ENCODE assay signal across 29 cellular contexts in genomic region chr1:8285965-8286364, GRCh38.
"Had no signal": no experiment of that assay in that cellular context is flagged by ENCODE, and none has a peak within 500 bp of the region (broad histone marks: within the 10 kb centered on the region; RNA-seq: fewer than 3 reads in every experiment).

No MANE protein-coding gene starts in this region.

- H3K9me3 ChIP-seq: left lung, lower lobe of right lung, pancreas, prostate gland, sigmoid colon, spleen, tibial nerve, uterus had no signal

- H3K36me3 Mint-ChIP-seq: stimulated activated memory B cell treated with anti-CD40 and anti-IgM and Interleukin-4, amounts not matched to agents 10 μg/mL and 1 μg/mL and 100 μg/mL, for 72 hours; type B pancreatic cell had no signal

- H3K4me3 Mint-ChIP-seq: immature natural killer cell; naive thymus-derived CD8-positive, alpha-beta T cell; nephron; neural crest cell; stimulated activated memory B cell treated with anti-CD40 and anti-IgM and Interleukin-4, amounts not matched to agents 10 μg/mL and 1 μg/mL and 100 μg/mL, for 72 hours; stimulated activated naive CD8-positive, alpha-beta T cell treated with anti-CD3 and anti-CD28 coated beads, Interleukin-15, amount 100 ng/mL, for 72 hours; type B pancreatic cell had no signal

- DNase-seq: hypothalamus; immature natural killer cell; kidney; left colon; left lung; lower lobe of right lung; mammary epithelial cell; mesenchymal stem cell; naive thymus-derived CD8-positive, alpha-beta T cell; nucleus accumbens; pancreas; posterior cingulate gyrus; retina; right cardiac atrium; small intestine; spleen; stimulated activated CD4-positive, alpha-beta T cell treated with anti-CD3 and anti-CD28 coated beads, Interleukin-4, amount 100 ng/mL, for 24 hours; stimulated activated naive CD4-positive, alpha-beta T cell treated with Interleukin-2 at 50 U/mL for 16 hours; stimulated activated naive CD8-positive, alpha-beta T cell treated with anti-CD3 and anti-CD28 coated beads, Interleukin-15, amount 100 ng/mL, for 72 hours; substantia nigra; uterus had no signal

- H3K27ac ChIP-seq: left lung, lower lobe of right lung, pancreas, prostate gland, sigmoid colon, spleen, tibial nerve, uterus had no signal

- H3K27ac Mint-ChIP-seq: immature natural killer cell; naive thymus-derived CD8-positive, alpha-beta T cell; nephron; stimulated activated naive CD8-positive, alpha-beta T cell treated with anti-CD3 and anti-CD28 coated beads, Interleukin-15, amount 100 ng/mL, for 72 hours; type B pancreatic cell had no signal

- FAIRE-seq: islet of Langerhans, kidney, pancreas, small intestine had no signal

- H3K27me3 Mint-ChIP-seq: type B pancreatic cell had no signal

- ATAC-seq: left lung; lower lobe of right lung; naive thymus-derived CD8-positive, alpha-beta T cell; pancreas; right cardiac atrium; stimulated activated memory B cell treated with anti-CD40 and anti-IgM and Interleukin-4, amounts not matched to agents 10 μg/mL and 1 μg/mL and 100 μg/mL, for 72 hours; stimulated activated naive CD8-positive, alpha-beta T cell treated with anti-CD3 and anti-CD28 coated beads, Interleukin-15, amount 100 ng/mL, for 72 hours had no signal

- H3K4me1 ChIP-seq: lower lobe of right lung, pancreas, prostate gland, sigmoid colon, tibial nerve, uterus had no signal

- H3K36me3 ChIP-seq: left lung, lower lobe of right lung, pancreas, prostate gland, sigmoid colon, spleen, tibial nerve, uterus had no signal

- H3K9me3 Mint-ChIP-seq: immature natural killer cell; naive thymus-derived CD8-positive, alpha-beta T cell; stimulated activated memory B cell treated with anti-CD40 and anti-IgM and Interleukin-4, amounts not matched to agents 10 μg/mL and 1 μg/mL and 100 μg/mL, for 72 hours; stimulated activated naive CD8-positive, alpha-beta T cell treated with anti-CD3 and anti-CD28 coated beads, Interleukin-15, amount 100 ng/mL, for 72 hours had no signal

- H3K4me1 Mint-ChIP-seq: immature natural killer cell had no signal

- H3K4me3 ChIP-seq: left lung, lower lobe of right lung, pancreas, prostate gland, sigmoid colon, spleen, tibial nerve, uterus had no signal

- H3K27me3 ChIP-seq: left lung, pancreas, sigmoid colon, uterus had no signal
